Comparison of ENCODE assay signal across 10 cellular contexts in the genomic region with DNA sequence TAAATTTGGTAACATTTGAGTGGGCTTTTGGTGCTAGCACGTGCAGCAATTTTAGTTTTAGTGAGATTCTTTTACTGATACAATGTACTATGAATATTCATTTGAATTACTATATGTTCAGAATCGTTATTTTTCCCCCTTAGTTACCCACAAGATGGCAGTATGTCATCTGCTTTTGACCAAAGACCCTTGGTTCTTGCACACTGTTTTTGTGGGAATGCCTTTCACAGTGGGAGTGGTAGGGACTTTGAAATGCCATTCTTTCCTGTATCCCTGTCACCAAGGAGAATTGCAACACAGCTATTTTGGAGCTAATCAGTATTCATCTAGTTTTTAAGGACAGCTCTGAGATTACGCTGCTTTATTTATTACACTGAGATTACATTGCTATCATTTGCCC. TPM values are rescaled to one million over a fixed set of nuclear protein-coding genes. Genes with fewer than 3 reads are reported as not detected.
DNase-seq lines count a peak whose midpoint lies in the region; ATAC-seq and TF ChIP-seq lines count a peak whose summit lies in the region.
"Had no signal": no experiment of that assay in that cellular context is flagged by ENCODE, and none has a peak within 500 bp of the region (broad histone marks: within the 10 kb centered on the region; RNA-seq: fewer than 3 reads in every experiment).

No MANE protein-coding gene starts in this region.

- peak; percentile 39 for DNase-seq in D341Med (ENCODE audit: low spot score)
- DNase-seq in Jurkat, Clone E6-1 (ENCODE audit: low read depth, low spot score) = peak; percentile 41
- DNase-seq in lung microvascular endothelial cell (ENCODE audit: low read depth in 2 of 2) = peak; percentile 37 to 43
- DNase-seq in kidney glomerular epithelial cell (lab: John Stamatoyannopoulos, UW) = no peak
- DNase-seq in activated T-helper 2 cell treated with anti-CD3 and anti-CD28 coated beads, Interferon-gamma antibody, Interleukin-2, Interleukin-4, amounts not matched to agents 10 μg/mL and 5 μg/mL and 100 μg/mL, durations not matched to agents 14 hours and 24 hours and 36 hours (ENCODE audit: low spot score) = no peak
- DNase-seq: NCI-H1092 treated with DMSO at 0.1 percent for 48 hours had no signal

- H3K4me3 Mint-ChIP-seq in activated T-helper 2 cell treated with anti-CD3 and anti-CD28 coated beads, Interferon-gamma antibody, Interleukin-2, Interleukin-4, amounts not matched to agents 10 μg/mL and 5 μg/mL and 100 μg/mL, durations not matched to agents 14 hours and 24 hours and 36 hours (ENCODE audit: low read depth) = no peak overlapping the region
- H3K4me3 Mint-ChIP-seq: activated T-helper 17 cell treated with anti-CD3 and anti-CD28 coated beads, Interleukin-2, amount 50 U/mL, for 72 hours had no signal

- no peaks in the 10 kb centered on the region for H3K9me3 Mint-ChIP-seq in activated T-helper 2 cell treated with anti-CD3 and anti-CD28 coated beads, Interferon-gamma antibody, Interleukin-2, Interleukin-4, amounts not matched to agents 10 μg/mL and 5 μg/mL and 100 μg/mL, durations not matched to agents 14 hours and 24 hours and 36 hours
- H3K9me3 Mint-ChIP-seq: activated T-helper 17 cell treated with anti-CD3 and anti-CD28 coated beads, Interleukin-2, amount 50 U/mL, for 72 hours had no signal

- no peak overlapping the region for H3K27ac ChIP-seq in VCaP

- peaks cover 4% of the 10 kb centered on the region for H3K4me1 Mint-ChIP-seq in activated T-helper 2 cell treated with anti-CD3 and anti-CD28 coated beads, Interferon-gamma antibody, Interleukin-2, Interleukin-4, amounts not matched to agents 10 μg/mL and 5 μg/mL and 100 μg/mL, durations not matched to agents 14 hours and 24 hours and 36 hours (ENCODE audit: low read depth)
- H3K4me1 Mint-ChIP-seq: activated T-helper 17 cell treated with anti-CD3 and anti-CD28 coated beads, Interleukin-2, amount 50 U/mL, for 72 hours had no signal

- no peak overlapping the region for H3K4me3 ChIP-seq in Jurkat, Clone E6-1 (ENCODE audit: low read length)

- ATAC-seq in HG03095 (IDR thresholded peaks at IDR 0.05; ENCODE audit: unreplicated experiment) = no peak
- no peak for ATAC-seq in HG03135 (IDR thresholded peaks at IDR 0.05; ENCODE audit: unreplicated experiment)
- ATAC-seq: activated T-helper 17 cell treated with anti-CD3 and anti-CD28 coated beads, Interleukin-2, amount 50 U/mL, for 72 hours had no signal

- intact Hi-C loops in activated T-helper 2 cell treated with anti-CD3 and anti-CD28 coated beads, Interferon-gamma antibody, Interleukin-2, Interleukin-4, amounts not matched to agents 10 μg/mL and 5 μg/mL and 100 μg/mL, durations not matched to agents 14 hours and 24 hours and 36 hours (cut with micrococcal nuclease) = no loop called here

- TF ChIP-seq CTCF in VCaP (conservative IDR thresholded peaks at IDR 0.05) = peak; percentile 59

- H3K27me3 Mint-ChIP-seq in activated T-helper 2 cell treated with anti-CD3 and anti-CD28 coated beads, Interferon-gamma antibody, Interleukin-2, Interleukin-4, amounts not matched to agents 10 μg/mL and 5 μg/mL and 100 μg/mL, durations not matched to agents 14 hours and 24 hours and 36 hours (ENCODE audit: low read depth) = no peaks in the 10 kb centered on the region
- H3K27me3 Mint-ChIP-seq: activated T-helper 17 cell treated with anti-CD3 and anti-CD28 coated beads, Interleukin-2, amount 50 U/mL, for 72 hours had no signal

- no peak overlapping the region for H3K27ac Mint-ChIP-seq in activated T-helper 2 cell treated with anti-CD3 and anti-CD28 coated beads, Interferon-gamma antibody, Interleukin-2, Interleukin-4, amounts not matched to agents 10 μg/mL and 5 μg/mL and 100 μg/mL, durations not matched to agents 14 hours and 24 hours and 36 hours
- H3K27ac Mint-ChIP-seq: activated T-helper 17 cell treated with anti-CD3 and anti-CD28 coated beads, Interleukin-2, amount 50 U/mL, for 72 hours had no signal

- H3K36me3 Mint-ChIP-seq in activated T-helper 2 cell treated with anti-CD3 and anti-CD28 coated beads, Interferon-gamma antibody, Interleukin-2, Interleukin-4, amounts not matched to agents 10 μg/mL and 5 μg/mL and 100 μg/mL, durations not matched to agents 14 hours and 24 hours and 36 hours (ENCODE audit: low read depth) = peaks cover 76% of the 10 kb centered on the region

RNA-seq across cellular contexts. Expression of a gene that starts 40.6 kb away (rescaled TPM):
- polyA plus RNA-seq in Jurkat, Clone E6-1 (2012; ENCODE audit: insufficient read depth, insufficient read length) = 35.1 TPM
- 13.3 and 13.9 TPM in 2 replicates for total RNA-seq in lung microvascular endothelial cell
- 85.9 and 87.4 TPM in 2 replicates for total RNA-seq in activated T-helper 2 cell treated with anti-CD3 and anti-CD28 coated beads, Interferon-gamma antibody, Interleukin-2, Interleukin-4, amounts not matched to agents 10 μg/mL and 5 μg/mL and 100 μg/mL, durations not matched to agents 14 hours and 24 hours and 36 hours

Comparison
In these comparisons a context has a peak if more than half of its experiments do, and no peak if none do; other contexts are left out.
1. DNase-seq: peak in D341Med (single experiment), Jurkat, Clone E6-1 (single experiment) and lung microvascular endothelial cell (2 of 2); none in kidney glomerular epithelial cell (single experiment) and activated T-helper 2 cell treated with anti-CD3 and anti-CD28 coated beads, Interferon-gamma antibody, Interleukin-2, Interleukin-4, amounts not matched to agents 10 μg/mL and 5 μg/mL and 100 μg/mL, durations not matched to agents 14 hours and 24 hours and 36 hours (single experiment).